ENCODE assay signal across 1 cellular context in the genomic region with DNA sequence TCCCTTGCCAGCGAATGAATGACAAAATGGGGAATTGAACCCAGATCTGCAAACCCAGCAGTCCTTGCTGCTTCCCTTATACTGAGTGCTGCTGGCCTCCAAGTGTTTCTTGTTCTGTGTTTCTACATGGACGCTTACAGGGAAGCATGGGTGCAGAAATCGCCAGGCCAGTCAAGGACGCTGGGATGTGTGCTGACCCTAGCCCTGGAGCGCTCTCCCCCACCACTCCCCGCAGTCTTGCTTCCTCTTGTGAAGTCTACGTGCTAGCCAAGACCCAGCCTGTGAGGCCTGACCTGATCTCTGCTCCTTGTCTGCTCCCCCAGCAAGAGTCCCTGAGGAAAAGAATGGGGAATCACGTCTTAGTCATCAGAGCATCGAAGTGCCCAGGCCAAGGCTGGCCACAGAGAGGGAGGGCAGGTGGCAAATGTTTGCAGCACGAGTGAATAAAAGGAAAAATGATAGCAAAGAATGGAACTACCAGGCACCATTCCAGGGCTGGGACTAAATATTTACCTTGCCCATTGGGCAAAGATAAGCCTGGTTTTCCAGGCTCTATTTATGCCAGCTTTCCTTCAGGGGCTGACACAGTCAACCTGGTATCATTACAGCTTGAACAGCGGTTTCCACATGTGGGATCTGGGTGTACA.
TF ChIP-seq lines count a peak whose summit lies in the region.

No MANE protein-coding gene starts in this region.

TF ChIP-seq in HepG2, 621 proteins besides CTCF, POLR2A, EP300 and RAD21 (continued from another document):
- TF ChIP-seq, protein P1, sequence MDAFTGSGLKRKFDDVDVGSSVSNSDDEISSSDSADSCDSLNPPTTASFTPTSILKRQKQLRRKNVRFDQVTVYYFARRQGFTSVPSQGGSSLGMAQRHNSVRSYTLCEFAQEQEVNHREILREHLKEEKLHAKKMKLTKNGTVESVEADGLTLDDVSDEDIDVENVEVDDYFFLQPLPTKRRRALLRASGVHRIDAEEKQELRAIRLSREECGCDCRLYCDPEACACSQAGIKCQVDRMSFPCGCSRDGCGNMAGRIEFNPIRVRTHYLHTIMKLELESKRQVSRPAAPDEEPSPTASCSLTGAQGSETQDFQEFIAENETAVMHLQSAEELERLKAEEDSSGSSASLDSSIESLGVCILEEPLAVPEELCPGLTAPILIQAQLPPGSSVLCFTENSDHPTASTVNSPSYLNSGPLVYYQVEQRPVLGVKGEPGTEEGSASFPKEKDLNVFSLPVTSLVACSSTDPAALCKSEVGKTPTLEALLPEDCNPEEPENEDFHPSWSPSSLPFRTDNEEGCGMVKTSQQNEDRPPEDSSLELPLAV (CRISPR knock-in tag; conservative IDR thresholded peaks at IDR 0.05; ENCODE audit: low read depth), result no peak
- TF ChIP-seq, protein P2, sequence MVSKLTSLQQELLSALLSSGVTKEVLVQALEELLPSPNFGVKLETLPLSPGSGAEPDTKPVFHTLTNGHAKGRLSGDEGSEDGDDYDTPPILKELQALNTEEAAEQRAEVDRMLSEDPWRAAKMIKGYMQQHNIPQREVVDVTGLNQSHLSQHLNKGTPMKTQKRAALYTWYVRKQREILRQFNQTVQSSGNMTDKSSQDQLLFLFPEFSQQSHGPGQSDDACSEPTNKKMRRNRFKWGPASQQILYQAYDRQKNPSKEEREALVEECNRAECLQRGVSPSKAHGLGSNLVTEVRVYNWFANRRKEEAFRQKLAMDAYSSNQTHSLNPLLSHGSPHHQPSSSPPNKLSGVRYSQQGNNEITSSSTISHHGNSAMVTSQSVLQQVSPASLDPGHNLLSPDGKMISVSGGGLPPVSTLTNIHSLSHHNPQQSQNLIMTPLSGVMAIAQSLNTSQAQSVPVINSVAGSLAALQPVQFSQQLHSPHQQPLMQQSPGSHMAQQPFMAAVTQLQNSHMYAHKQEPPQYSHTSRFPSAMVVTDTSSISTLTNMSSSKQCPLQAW (CRISPR knock-in tag; IDR thresholded peaks at IDR 0.05), result no peak
- TF ChIP-seq, protein P3, sequence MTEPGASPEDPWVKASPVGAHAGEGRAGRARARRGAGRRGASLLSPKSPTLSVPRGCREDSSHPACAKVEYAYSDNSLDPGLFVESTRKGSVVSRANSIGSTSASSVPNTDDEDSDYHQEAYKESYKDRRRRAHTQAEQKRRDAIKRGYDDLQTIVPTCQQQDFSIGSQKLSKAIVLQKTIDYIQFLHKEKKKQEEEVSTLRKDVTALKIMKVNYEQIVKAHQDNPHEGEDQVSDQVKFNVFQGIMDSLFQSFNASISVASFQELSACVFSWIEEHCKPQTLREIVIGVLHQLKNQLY (CRISPR knock-in tag; IDR thresholded peaks at IDR 0.05), result no peak
- TF ChIP-seq, protein P4, sequence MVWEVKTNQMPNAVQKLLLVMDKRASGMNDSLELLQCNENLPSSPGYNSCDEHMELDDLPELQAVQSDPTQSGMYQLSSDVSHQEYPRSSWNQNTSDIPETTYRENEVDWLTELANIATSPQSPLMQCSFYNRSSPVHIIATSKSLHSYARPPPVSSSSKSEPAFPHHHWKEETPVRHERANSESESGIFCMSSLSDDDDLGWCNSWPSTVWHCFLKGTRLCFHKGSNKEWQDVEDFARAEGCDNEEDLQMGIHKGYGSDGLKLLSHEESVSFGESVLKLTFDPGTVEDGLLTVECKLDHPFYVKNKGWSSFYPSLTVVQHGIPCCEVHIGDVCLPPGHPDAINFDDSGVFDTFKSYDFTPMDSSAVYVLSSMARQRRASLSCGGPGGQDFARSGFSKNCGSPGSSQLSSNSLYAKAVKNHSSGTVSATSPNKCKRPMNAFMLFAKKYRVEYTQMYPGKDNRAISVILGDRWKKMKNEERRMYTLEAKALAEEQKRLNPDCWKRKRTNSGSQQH (CRISPR knock-in tag; IDR thresholded peaks at IDR 0.05; ENCODE audit: low read depth), result no peak
- TF ChIP-seq MLLT10 (CRISPR knock-in tag; IDR thresholded peaks at IDR 0.05) (no peak), RFX1 (IDR thresholded peaks at IDR 0.05) (no peak), NBN (conservative IDR thresholded peaks at IDR 0.05) (no peak)
- TF ChIP-seq, protein P5, sequence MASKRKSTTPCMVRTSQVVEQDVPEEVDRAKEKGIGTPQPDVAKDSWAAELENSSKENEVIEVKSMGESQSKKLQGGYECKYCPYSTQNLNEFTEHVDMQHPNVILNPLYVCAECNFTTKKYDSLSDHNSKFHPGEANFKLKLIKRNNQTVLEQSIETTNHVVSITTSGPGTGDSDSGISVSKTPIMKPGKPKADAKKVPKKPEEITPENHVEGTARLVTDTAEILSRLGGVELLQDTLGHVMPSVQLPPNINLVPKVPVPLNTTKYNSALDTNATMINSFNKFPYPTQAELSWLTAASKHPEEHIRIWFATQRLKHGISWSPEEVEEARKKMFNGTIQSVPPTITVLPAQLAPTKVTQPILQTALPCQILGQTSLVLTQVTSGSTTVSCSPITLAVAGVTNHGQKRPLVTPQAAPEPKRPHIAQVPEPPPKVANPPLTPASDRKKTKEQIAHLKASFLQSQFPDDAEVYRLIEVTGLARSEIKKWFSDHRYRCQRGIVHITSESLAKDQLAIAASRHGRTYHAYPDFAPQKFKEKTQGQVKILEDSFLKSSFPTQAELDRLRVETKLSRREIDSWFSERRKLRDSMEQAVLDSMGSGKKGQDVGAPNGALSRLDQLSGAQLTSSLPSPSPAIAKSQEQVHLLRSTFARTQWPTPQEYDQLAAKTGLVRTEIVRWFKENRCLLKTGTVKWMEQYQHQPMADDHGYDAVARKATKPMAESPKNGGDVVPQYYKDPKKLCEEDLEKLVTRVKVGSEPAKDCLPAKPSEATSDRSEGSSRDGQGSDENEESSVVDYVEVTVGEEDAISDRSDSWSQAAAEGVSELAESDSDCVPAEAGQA (IDR thresholded peaks at IDR 0.05; ENCODE audit: low read depth), result no peak
- TF ChIP-seq, protein P5 (CRISPR knock-in tag; IDR thresholded peaks at IDR 0.05; ENCODE audit: borderline replicate concordance), result no peak
